ENCODE assay signal across 8 cellular contexts in the genomic region with DNA sequence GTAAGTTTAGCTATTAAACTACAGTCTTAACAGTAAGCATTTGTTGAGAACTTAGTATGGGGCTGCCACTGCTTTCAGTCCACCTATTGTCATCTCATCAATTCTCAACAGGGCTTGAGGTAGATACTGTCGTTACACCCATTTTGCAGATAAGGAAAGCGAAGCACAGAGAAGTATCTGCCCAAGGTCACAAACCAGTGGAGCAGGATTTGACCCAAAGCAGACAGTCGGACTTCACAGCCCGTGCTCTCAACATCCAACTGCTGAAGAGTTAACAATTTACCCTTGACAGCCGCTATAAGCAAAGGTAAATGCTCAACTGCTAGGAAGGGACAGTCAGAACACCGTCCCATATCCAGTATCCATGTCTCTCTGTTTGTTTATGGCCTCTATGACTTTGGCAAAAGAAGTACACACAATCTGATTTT. TPM values are rescaled to one million over a fixed set of nuclear protein-coding genes. Genes with fewer than 3 reads are reported as not detected.
A peak's percentile ranks its signal among the peaks of the same experiment; 100 is the strongest.
DNase-seq lines count a peak whose midpoint lies in the region.

No MANE protein-coding gene starts in this region.

- H3K4me1 ChIP-seq in mononuclear cell (ENCODE audit: insufficient read depth, low read length) = peaks cover 51% of the 10 kb centered on the region

- H3K4me3 ChIP-seq in mononuclear cell (ENCODE audit: low read length) = peak overlapping the region; percentile 63

- no peaks in the 10 kb centered on the region for H3K27me3 ChIP-seq in mononuclear cell (ENCODE audit: insufficient read depth, low read length)

- DNase-seq in activated CD4-positive, alpha-beta T cell treated with anti-CD3 and anti-CD28 coated beads for 48 hours = peak; percentile 12
- DNase-seq in activated CD4-positive, alpha-beta T cell treated with anti-CD3 and anti-CD28 coated beads, Interleukin-2, amount 50 U/mL, for 1 hour = no peak
- DNase-seq in RPMI8226 = peak; percentile 40
- DNase-seq in dermis microvascular lymphatic vessel endothelial cell (ENCODE audit: low read depth in 2 of 2) = peak; percentile 16 to 51
- DNase-seq in stimulated activated CD8-positive, alpha-beta memory T cell treated with anti-CD3 and anti-CD28 coated beads, Interleukin-4, amount 100 ng/mL, for 48 hours = no peak
- DNase-seq in cerebellum (ENCODE audit: low spot score) = no peak
- no peak for DNase-seq in middle frontal gyrus (ENCODE audit: extremely low spot score, low spot score)

- H3K9me3 ChIP-seq in mononuclear cell (ENCODE audit: low read depth, low read length) = no peaks in the 10 kb centered on the region

RNA-seq across cellular contexts. Expression of gene SIAH1, which starts 1.3 kb away (rescaled TPM):
- 28.4 and 35.3 TPM in 2 replicates for total RNA-seq in dermis microvascular lymphatic vessel endothelial cell
- 67.7 TPM for total RNA-seq in mononuclear cell
- 76.2 TPM for total RNA-seq in cerebellum

Comparison
In these comparisons a context has a peak if more than half of its experiments do, and no peak if none do; other contexts are left out.
1. DNase-seq: peak in activated CD4-positive, alpha-beta T cell treated with anti-CD3 and anti-CD28 coated beads for 48 hours (single experiment), RPMI8226 (single experiment) and dermis microvascular lymphatic vessel endothelial cell (2 of 2); none in activated CD4-positive, alpha-beta T cell treated with anti-CD3 and anti-CD28 coated beads, Interleukin-2, amount 50 U/mL, for 1 hour (single experiment), stimulated activated CD8-positive, alpha-beta memory T cell treated with anti-CD3 and anti-CD28 coated beads, Interleukin-4, amount 100 ng/mL, for 48 hours (single experiment), cerebellum (single experiment) and middle frontal gyrus (single experiment).